Comparison of ENCODE assay signal across 10 cellular contexts in the genomic region with DNA sequence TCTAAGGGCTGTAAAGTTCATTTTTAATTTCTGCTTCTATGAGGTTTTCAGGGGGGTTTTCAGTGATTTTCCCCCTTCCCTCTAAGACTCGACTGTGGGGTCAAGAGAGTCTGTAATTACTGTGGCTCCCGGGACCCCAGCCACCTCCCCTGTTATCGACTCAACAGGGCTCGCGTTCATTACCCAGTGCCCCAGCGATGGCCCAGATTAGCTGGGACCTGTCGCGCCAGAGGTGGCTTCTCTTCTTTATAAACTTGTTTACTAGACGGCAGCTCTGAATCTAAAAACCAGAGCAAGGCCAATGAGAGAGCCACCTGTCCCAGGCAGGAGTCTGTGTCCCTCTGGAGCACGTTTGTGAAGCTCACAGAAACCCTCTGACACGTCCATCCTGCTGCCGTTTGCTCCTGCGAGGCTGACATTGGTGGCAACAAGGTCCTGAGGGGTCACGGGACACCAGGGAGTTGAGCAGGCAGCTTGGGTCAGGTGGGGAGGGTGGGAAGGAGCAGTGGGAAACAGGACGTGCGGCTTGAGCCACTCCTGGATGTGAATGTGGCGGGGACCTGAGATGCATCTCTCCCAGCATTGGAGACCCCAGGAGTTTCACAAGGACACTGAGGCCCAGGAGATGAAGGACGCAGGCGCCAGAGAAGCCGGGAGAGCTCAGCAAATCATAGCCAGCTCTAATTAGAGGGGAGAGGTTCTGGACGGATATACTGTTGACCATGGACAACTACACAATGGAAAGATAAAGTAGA.
"Had no signal": no experiment of that assay in that cellular context is flagged by ENCODE, and none has a peak within 500 bp of the region (broad histone marks: within the 10 kb centered on the region; RNA-seq: fewer than 3 reads in every experiment).

No MANE protein-coding gene starts in this region.

- ATAC-seq: activated CD8-positive, alpha-beta T cell treated with anti-CD3 and anti-CD28 coated beads, Interleukin-2, amount 10 ng/mL, durations not matched to agents 7 days and 5 days had no signal

- H3K36me3 ChIP-seq: breast epithelium had no signal

- H3K9me3 ChIP-seq: breast epithelium, SK-N-SH had no signal

- H3K27me3 ChIP-seq: breast epithelium, hepatocyte had no signal

- DNase-seq: activated CD4-positive, alpha-beta T cell treated with anti-CD3 and anti-CD28 coated beads, Interleukin-2, amount 10 ng/mL, durations not matched to agents 24 days and 14 days; activated CD8-positive, alpha-beta T cell treated with anti-CD3 and anti-CD28 coated beads, Interleukin-2, amount 10 ng/mL, durations not matched to agents 7 days and 5 days; activated naive CD4-positive, alpha-beta T cell treated with anti-CD3 and anti-CD28 coated beads, Interleukin-2, amount 50 U/mL, for 16 hours; activated T-cell treated with anti-CD3 and anti-CD28 coated beads, Interleukin-2, amount 50 U/mL, for 24 hours; cerebellar nuclear complex; effector CD8-positive, alpha-beta T cell; SK-N-SH; trophoblast cell had no signal

- H3K9ac ChIP-seq: SK-N-SH had no signal

- H3K27ac ChIP-seq: breast epithelium, hepatocyte had no signal

- H3K4me3 ChIP-seq: breast epithelium, hepatocyte had no signal
